Comparison of ENCODE assay signal across 12 cellular contexts in the genomic region with DNA sequence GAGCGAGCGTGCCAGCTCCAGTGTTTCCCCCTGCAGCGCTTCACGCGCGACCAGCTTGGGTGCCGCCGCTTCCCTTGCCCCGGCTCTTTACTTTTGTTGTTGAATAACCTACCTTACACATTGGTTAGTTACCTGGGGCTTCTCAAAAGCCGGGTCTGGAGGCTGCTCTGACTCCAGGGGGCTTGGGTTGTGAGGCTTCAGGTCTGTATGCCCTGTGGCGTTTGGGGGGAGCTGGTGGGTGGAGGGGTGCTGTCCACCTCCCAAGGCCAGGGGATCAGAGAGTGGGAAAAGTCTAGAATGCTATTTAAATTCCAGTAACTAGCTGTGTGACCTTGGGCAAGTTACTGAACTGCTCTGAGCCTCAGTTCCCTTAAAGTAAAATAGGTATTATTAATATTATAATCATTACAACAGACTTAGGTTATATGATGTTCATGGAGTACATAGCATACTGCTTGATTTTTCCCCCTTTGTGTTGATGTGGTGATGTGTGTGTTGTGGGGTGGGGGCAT. TPM values are rescaled to one million over a fixed set of nuclear protein-coding genes. Genes with fewer than 3 reads are reported as not detected.
DNase-seq lines count a peak whose midpoint lies in the region; TF ChIP-seq lines count a peak whose summit lies in the region.
"Had no signal": no experiment of that assay in that cellular context is flagged by ENCODE, and none has a peak within 500 bp of the region (broad histone marks: within the 10 kb centered on the region; RNA-seq: fewer than 3 reads in every experiment).

No MANE protein-coding gene starts in this region.

- H3K9me3 Mint-ChIP-seq in Calu3 (ENCODE audit: low read depth, unreplicated experiment) = no peaks in the 10 kb centered on the region
- peaks cover 0 to under 1% (median 0%) of the 10 kb centered on the region in 3 donors for H3K9me3 Mint-ChIP-seq in IgD-negative memory B cell
- peaks cover 2% of the 10 kb centered on the region for H3K9me3 Mint-ChIP-seq in endodermal cell
- H3K9me3 Mint-ChIP-seq: dendritic cell treated with granulocyte-macrophage colony-stimulating factor and Interleukin-4, amounts not matched to agents 40 ng/mL and 50 ng/mL, for 4 days had no signal

- H3K9me3 ChIP-seq in endodermal cell (ENCODE audit: control insufficient read depth, low read length) (no peaks in the 10 kb centered on the region), osteoblast (ENCODE audit: low read depth, low read length) (no peaks in the 10 kb centered on the region), ascending aorta (no peaks in the 10 kb centered on the region), ovary (no peaks in the 10 kb centered on the region)
- H3K9me3 ChIP-seq: uterus had no signal

- no peak overlapping the region for H3K9ac ChIP-seq in endodermal cell (ENCODE audit: extremely low read depth, low read length, poor library complexity, severe bottlenecking)

- H3K27ac ChIP-seq in endodermal cell (ENCODE audit: low read depth, low read length) = no peak overlapping the region
- no peak overlapping the region for H3K27ac ChIP-seq in osteoblast (ENCODE audit: low read depth, low read length)
- no peak overlapping the region for H3K27ac ChIP-seq in ascending aorta
- no peak overlapping the region for H3K27ac ChIP-seq in ovary
- H3K27ac ChIP-seq: uterus had no signal

- no peak for TF ChIP-seq EP300 in ovary (IDR thresholded peaks at IDR 0.05)

- no peaks in the 10 kb centered on the region for H3K79me2 ChIP-seq in osteoblast (ENCODE audit: insufficient read depth, low read length)

- TF ChIP-seq POLR2A in ovary (IDR thresholded peaks at IDR 0.05) = no peak

- H3K36me3 Mint-ChIP-seq in Calu3 (ENCODE audit: insufficient read depth, unreplicated experiment) (peaks cover 11% of the 10 kb centered on the region), IgD-negative memory B cell (no peaks in the 10 kb centered on the region), endodermal cell (ENCODE audit: low read depth) (no peaks in the 10 kb centered on the region)

- intact Hi-C loops in Calu3 (cut with micrococcal nuclease; ENCODE audit: unreplicated experiment) = no loop called here
- intact Hi-C loops in ascending aorta (cut with DNase I) = no loop called here
- intact Hi-C loops in ovary (cut with DNase I) = no loop called here

- H3K27me3 Mint-ChIP-seq in Calu3 (ENCODE audit: unreplicated experiment) = peaks cover 13% of the 10 kb centered on the region
- peaks cover 3% of the 10 kb centered on the region for H3K27me3 Mint-ChIP-seq in IgD-negative memory B cell
- H3K27me3 Mint-ChIP-seq in endodermal cell (ENCODE audit: insufficient read depth) = peaks cover 61% of the 10 kb centered on the region

- H3K27me3 ChIP-seq in endodermal cell (ENCODE audit: control insufficient read depth, insufficient read depth, low read length, poor library complexity, severe bottlenecking) (peaks cover 66% of the 10 kb centered on the region), osteoblast (ENCODE audit: insufficient read depth, low read length) (peaks cover 14% of the 10 kb centered on the region), ascending aorta (no peaks in the 10 kb centered on the region), ovary (no peaks in the 10 kb centered on the region)
- H3K27me3 ChIP-seq: uterus had no signal

- H3K27ac Mint-ChIP-seq in Calu3 (ENCODE audit: unreplicated experiment) (no peak overlapping the region), IgD-negative memory B cell (no peak overlapping the region), endodermal cell (no peak overlapping the region)
- H3K27ac Mint-ChIP-seq: dendritic cell treated with granulocyte-macrophage colony-stimulating factor and Interleukin-4, amounts not matched to agents 40 ng/mL and 50 ng/mL, for 4 days had no signal

- H3K4me1 Mint-ChIP-seq in Calu3 (ENCODE audit: low read depth, unreplicated experiment) (no peaks in the 10 kb centered on the region), IgD-negative memory B cell (peaks cover 5 to 11% (median 10%) of the 10 kb centered on the region in 3 donors), endodermal cell (peaks cover 10% of the 10 kb centered on the region)

- DNase-seq in Calu3 = no peak
- DNase-seq in endodermal cell = no peak
- peak; percentile 80 for DNase-seq in osteoblast (ENCODE audit: insufficient read length, low spot score, missing footprints)
- no peak for DNase-seq in stimulated activated CD8-positive, alpha-beta memory T cell treated with anti-CD3 and anti-CD28 coated beads, Interleukin-4, amount 100 ng/mL, for 48 hours
- no peak for DNase-seq in ascending aorta (ENCODE audit: low spot score in 2 of 2)
- DNase-seq in ovary = no peak
- DNase-seq in HCEC 1CT = no peak
- DNase-seq: left cardiac atrium; stimulated activated CD4-positive, alpha-beta T cell treated with anti-CD3 and anti-CD28 coated beads, Interleukin-1b, Interleukin-23, amount 100 ng/mL, for 48 hours; uterus had no signal

- TF ChIP-seq CTCF in Calu3 (IDR thresholded peaks at IDR 0.05; ENCODE audit: unreplicated experiment) (no peak), endodermal cell (conservative IDR thresholded peaks at IDR 0.05) (no peak), osteoblast (IDR thresholded peaks at IDR 0.05; ENCODE audit: extremely low read depth, low read depth, low read length) (no peak), ascending aorta (IDR thresholded peaks at IDR 0.05) (no peak), ovary (IDR thresholded peaks at IDR 0.05) (no peak)

- H3K4me3 ChIP-seq in endodermal cell (ENCODE audit: low read length) = peak overlapping the region; percentile 77
- peak overlapping the region; percentile 67 for H3K4me3 ChIP-seq in osteoblast (ENCODE audit: insufficient read depth, low read length)
- H3K4me3 ChIP-seq in ascending aorta = peak overlapping the region in 1 of 2 donors; percentile 60
- no peak overlapping the region for H3K4me3 ChIP-seq in ovary
- H3K4me3 ChIP-seq: uterus had no signal

- 10 to 22% methylated on average over 2 to 11 of the region's 11 CpGs for WGBS in endodermal cell (ENCODE audit: insufficient coverage in 1 of 2, insufficient read length in 1 of 2), 2 experiments
- WGBS in ovary, 3 donors = 15 to 28% (median 28%) methylated on average over 11 of the region's 11 CpGs

- no peaks in the 10 kb centered on the region for H3K36me3 ChIP-seq in endodermal cell (ENCODE audit: control insufficient read depth, insufficient read depth, low read length)
- H3K36me3 ChIP-seq in osteoblast (ENCODE audit: insufficient read depth, low read length) = no peaks in the 10 kb centered on the region
- H3K36me3 ChIP-seq in ascending aorta = no peaks in the 10 kb centered on the region
- H3K36me3 ChIP-seq in ovary = no peaks in the 10 kb centered on the region
- H3K36me3 ChIP-seq: uterus had no signal

- peak overlapping the region; percentile 66 for H3K4me3 Mint-ChIP-seq in Calu3 (ENCODE audit: low read depth, unreplicated experiment)
- H3K4me3 Mint-ChIP-seq in IgD-negative memory B cell = peak overlapping the region; percentile 29 to 92 (median 86)
- peak overlapping the region; percentile 70 for H3K4me3 Mint-ChIP-seq in endodermal cell
- H3K4me3 Mint-ChIP-seq: dendritic cell treated with granulocyte-macrophage colony-stimulating factor and Interleukin-4, amounts not matched to agents 40 ng/mL and 50 ng/mL, for 4 days had no signal

- H3K4me2 ChIP-seq in osteoblast (ENCODE audit: insufficient read depth, low read length) = peak overlapping the region; percentile 57

- no TSS peak for BruUV-seq in Calu3 (replicated peaks; lab: Mats Ljungman, UMichigan)

- peak overlapping the region; percentile 56 for H2AFZ ChIP-seq in osteoblast (ENCODE audit: low read length)

- H4K20me1 ChIP-seq in osteoblast (ENCODE audit: insufficient read depth, low read length) = no peaks in the 10 kb centered on the region

- no peaks in the 10 kb centered on the region for H3K4me1 ChIP-seq in endodermal cell (ENCODE audit: control insufficient read depth, insufficient read depth, low read length)
- no peaks in the 10 kb centered on the region for H3K4me1 ChIP-seq in osteoblast (ENCODE audit: insufficient read depth, low read length)
- H3K4me1 ChIP-seq in ascending aorta = no peaks in the 10 kb centered on the region
- peaks cover 4% of the 10 kb centered on the region for H3K4me1 ChIP-seq in ovary (ENCODE audit: insufficient read depth)
- H3K4me1 ChIP-seq: uterus had no signal

- CTCF ChIA-PET in Calu3 (lab: Charles Lee) = interaction anchor here (1.3 kb wide), 1 partner anchor 522 kb away, joined by 3 read pairs; no protein-coding TSS in a partner anchor

RNA-seq across cellular contexts. Expression of a gene that starts 0.8 kb away (rescaled TPM):
- total RNA-seq in Calu3 (2022) = 0.87 and 1.3 TPM in 2 replicates
- 7.8 TPM for polyA plus RNA-seq in IgD-negative memory B cell
- 10 to 100 TPM; 12.6 to 14.5 TPM for total RNA-seq in endodermal cell
- polyA plus RNA-seq in endodermal cell (2013, experiment 1 of 2) = 5.6 TPM
- polyA plus RNA-seq in endodermal cell (2013, experiment 2 of 2) = 2.4 TPM
- total RNA-seq in osteoblast = 2.5 and 2.9 TPM in 2 replicates
- total RNA-seq in ascending aorta = not detected
- 10 to 100 TPM in 1 of 7 donors, 1 to 10 TPM in 3, under 1 TPM in 1, not detected in 2; 0.72 to 17.0 (median 1.7) TPM for total RNA-seq in ovary
- polyA plus RNA-seq in ovary = under 1 TPM; 0.17 to 0.33 TPM
- total RNA-seq: left cardiac atrium had no signal
